ENCODE assay signal across 26 cellular contexts in genomic region chr6:119142051-119142450, GRCh38.
"Had no signal": no experiment of that assay in that cellular context is flagged by ENCODE, and none has a peak within 500 bp of the region (broad histone marks: within the 10 kb centered on the region; RNA-seq: fewer than 3 reads in every experiment).

No MANE protein-coding gene starts in this region.

- H3K27ac ChIP-seq: WERI-Rb-1 had no signal

- ATAC-seq: activated CD8-positive, alpha-beta memory T cell treated with anti-CD3 and anti-CD28 coated beads, Interleukin-2, amount 10 ng/mL, durations not matched to agents 7 days and 5 days; activated naive CD8-positive, alpha-beta T cell treated with anti-CD3 and anti-CD28 coated beads, Interleukin-2, amount 50 U/mL, for 24 hours; Panc1 had no signal

- FAIRE-seq: bronchial epithelial cell had no signal

- H3K36me3 ChIP-seq: WERI-Rb-1 had no signal

- DNase-seq: activated CD4-positive, alpha-beta memory T cell treated with anti-CD3 and anti-CD28 coated beads, Interleukin-2, amount 10 ng/mL, durations not matched to agents 7 days and 5 days; activated CD4-positive, alpha-beta T cell treated with anti-CD3 and anti-CD28 coated beads for 1 hour; activated CD4-positive, alpha-beta T cell treated with anti-CD3 and anti-CD28 coated beads for 48 hours; activated CD4-positive, CD25-positive, alpha-beta regulatory T cell; activated CD8-positive, alpha-beta memory T cell treated with anti-CD3 and anti-CD28 coated beads for 24 hours; activated CD8-positive, alpha-beta memory T cell treated with anti-CD3 and anti-CD28 coated beads, Interleukin-2, amount 10 ng/mL, durations not matched to agents 7 days and 5 days; activated CD8-positive, alpha-beta memory T cell treated with anti-CD3 and anti-CD28 coated beads, Interleukin-2, amount 50 U/mL, for 48 hours; activated effector memory CD4-positive, alpha-beta T cell treated with Interleukin-2 at 50 U/mL for 16 hours; activated naive CD4-positive, alpha-beta T cell treated with anti-CD3 and anti-CD28 coated beads, Interleukin-2, amount 10 ng/mL, durations not matched to agents 7 days and 5 days; activated naive CD8-positive, alpha-beta T cell treated with anti-CD3 and anti-CD28 coated beads, Interleukin-2, amount 50 U/mL, for 24 hours; activated T-cell treated with anti-CD3 and anti-CD28 coated beads, Interleukin-2, amount 50 U/mL, for 48 hours; anterior cingulate cortex; central memory CD4-positive, alpha-beta T cell; NCI-H1092 treated with DMSO at 0.1 percent for 48 hours; NCI-H1436; NCI-H1694; NCI-H1930; NCI-H2081 treated with DMSO at 0.1 percent for 48 hours; NCI-H345; NCI-H524 treated with DMSO at 0.1 percent for 48 hours; RPMI8226; SIG-M5; T1000; WERI-Rb-1 had no signal
